In the genomic region with DNA sequence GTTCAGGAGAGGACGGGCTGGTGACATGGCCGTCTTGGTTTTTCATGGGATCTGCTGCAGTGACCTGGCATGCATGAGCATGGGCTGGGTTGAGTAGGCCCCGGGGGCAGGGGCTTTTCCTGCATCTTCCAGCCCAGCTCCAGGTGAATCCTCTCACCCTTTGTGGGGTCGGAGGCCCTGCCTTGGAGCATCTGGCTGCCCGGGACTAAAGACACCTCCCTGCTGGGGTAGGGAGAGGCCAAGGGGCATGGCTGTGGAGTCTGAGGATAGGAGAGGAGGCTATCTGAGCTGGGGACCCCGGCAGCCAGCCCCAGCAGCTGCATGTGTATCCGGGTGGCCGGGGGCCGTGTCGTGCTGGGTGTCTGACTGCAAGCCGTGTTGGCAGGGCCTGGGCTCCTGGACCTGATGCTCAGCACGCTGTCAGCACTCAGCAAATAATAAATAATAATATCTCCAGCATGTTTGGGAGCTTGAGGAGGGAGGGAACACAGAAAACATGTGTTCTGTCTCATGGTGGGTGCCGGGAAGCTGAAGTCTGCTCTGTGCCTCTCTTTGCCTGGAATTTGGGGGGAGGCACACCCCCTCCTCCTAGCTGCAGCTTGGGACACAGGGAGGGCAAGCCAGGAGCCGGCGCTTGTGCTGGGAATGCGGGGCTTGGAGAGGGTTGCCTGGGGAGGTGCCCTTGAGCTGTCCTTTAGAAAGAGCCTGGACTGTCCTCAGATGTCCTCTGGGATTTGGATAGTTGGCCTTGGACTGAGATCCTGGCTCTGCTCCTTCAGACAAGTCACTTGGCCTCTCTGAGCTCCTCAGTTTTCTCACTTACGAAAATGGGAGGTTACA, we compare ENCODE assay signal across 28 cellular contexts. TPM values are rescaled to one million over a fixed set of nuclear protein-coding genes. Genes with fewer than 3 reads are reported as not detected.
"Had no signal": no experiment of that assay in that cellular context is flagged by ENCODE, and none has a peak within 500 bp of the region (broad histone marks: within the 10 kb centered on the region; RNA-seq: fewer than 3 reads in every experiment).

No MANE protein-coding gene starts in this region.

- H3K9me3 Mint-ChIP-seq: natural killer cell; stimulated activated naive CD8-positive, alpha-beta T cell treated with anti-CD3 and anti-CD28 coated beads, Interleukin-15, amount 100 ng/mL, for 72 hours had no signal

- FAIRE-seq: colon, islet of Langerhans had no signal

- H3K4me1 ChIP-seq: foreskin keratinocyte, lower lobe of right lung, thyroid gland had no signal

- H3K4me3 Mint-ChIP-seq: natural killer cell; stimulated activated naive CD8-positive, alpha-beta T cell treated with anti-CD3 and anti-CD28 coated beads, Interleukin-15, amount 100 ng/mL, for 72 hours had no signal

- H3K9me3 ChIP-seq: heart right ventricle, lower lobe of right lung, ovary, psoas muscle, thyroid gland had no signal

- H3K27me3 ChIP-seq: ovary, thyroid gland had no signal

- H3K4me1 Mint-ChIP-seq: natural killer cell; stimulated activated naive CD8-positive, alpha-beta T cell treated with anti-CD3 and anti-CD28 coated beads, Interleukin-15, amount 100 ng/mL, for 72 hours had no signal

- H3K36me3 ChIP-seq: heart right ventricle, lower lobe of right lung, ovary, thyroid gland had no signal

- H3K36me3 Mint-ChIP-seq: natural killer cell had no signal

- H3K27ac Mint-ChIP-seq: natural killer cell had no signal

- ATAC-seq: foreskin keratinocyte; heart right ventricle; left colon; left ventricle myocardium superior; lower lobe of right lung; natural killer cell; right cardiac atrium; stimulated activated naive CD8-positive, alpha-beta T cell treated with anti-CD3 and anti-CD28 coated beads, Interleukin-15, amount 100 ng/mL, for 72 hours had no signal

- DNase-seq: cerebellar nuclear complex; dorsolateral prefrontal cortex; effector CD4-positive, alpha-beta T cell; foreskin keratinocyte; glutamatergic neuron; heart right ventricle; hippocampal formation; kidney glomerular epithelial cell; left colon; left ventricle myocardium superior; lower lobe of right lung; natural killer cell; nucleus accumbens; ovary; right cardiac atrium; stimulated activated CD4-positive, alpha-beta T cell treated with anti-CD3 and anti-CD28 coated beads, Interleukin-15, amount 100 ng/mL, for 24 hours; stimulated activated CD4-positive, alpha-beta T cell treated with anti-CD3 and anti-CD28 coated beads, Interleukin-4, amount 100 ng/mL, for 1 hour; stimulated activated CD8-positive, alpha-beta memory T cell treated with anti-CD3 and anti-CD28 coated beads, Interleukin-4, amount 100 ng/mL, for 48 hours; stimulated activated naive CD4-positive, alpha-beta T cell; stimulated activated naive CD8-positive, alpha-beta T cell treated with anti-CD3 and anti-CD28 coated beads, Interleukin-15, amount 100 ng/mL, for 72 hours; thyroid gland; trophoblast cell had no signal

- H3K27ac ChIP-seq: dorsolateral prefrontal cortex, foreskin keratinocyte, heart right ventricle, lower lobe of right lung, ovary, psoas muscle, skin epidermis, thyroid gland had no signal

- H3K4me3 ChIP-seq: dorsolateral prefrontal cortex, heart right ventricle, lower lobe of right lung, ovary, psoas muscle, skin epidermis, thyroid gland had no signal

RNA-seq across cellular contexts. Expression of a gene that starts 28.4 kb away (rescaled TPM):
- total RNA-seq: left ventricle myocardium superior, mononuclear cell, natural killer cell had no signal
- polyA plus RNA-seq: neural cell had no signal
